Comparison of ENCODE assay signal across 19 cellular contexts in the genomic region with DNA sequence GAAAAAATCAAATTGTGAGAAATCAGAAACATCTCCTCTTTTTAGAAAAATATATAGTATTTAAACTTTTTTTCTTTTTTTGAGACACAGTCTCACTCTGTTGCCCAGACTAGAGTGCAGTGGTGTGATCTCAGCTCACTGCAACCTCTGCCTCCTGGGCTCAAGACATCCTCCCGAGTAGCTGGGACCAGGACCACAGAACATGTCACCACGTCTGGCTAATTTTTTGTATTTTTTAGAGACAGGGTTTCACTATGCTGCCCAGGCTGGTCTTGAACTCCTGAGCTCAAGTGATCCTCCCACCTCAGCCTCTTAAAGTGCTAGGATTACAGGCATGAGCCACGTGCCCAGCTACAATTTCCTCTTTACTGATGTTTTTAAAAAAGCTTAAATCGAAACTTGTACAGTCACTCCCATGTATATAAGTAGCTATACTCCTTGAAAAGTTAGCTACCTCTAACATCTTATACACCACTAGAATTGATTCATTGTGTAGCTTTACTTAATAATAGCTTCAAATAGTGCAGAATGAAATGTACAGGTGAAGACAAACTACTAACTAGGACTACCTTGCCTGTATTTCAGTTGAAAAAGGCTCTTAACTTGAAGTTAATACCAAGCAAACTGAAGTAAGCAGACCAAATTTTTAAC. TPM values are rescaled to one million over a fixed set of nuclear protein-coding genes. Genes with fewer than 3 reads are reported as not detected.
DNase-seq lines count a peak whose midpoint lies in the region; ATAC-seq and TF ChIP-seq lines count a peak whose summit lies in the region.
"Had no signal": no experiment of that assay in that cellular context is flagged by ENCODE, and none has a peak within 500 bp of the region (broad histone marks: within the 10 kb centered on the region; RNA-seq: fewer than 3 reads in every experiment).

No MANE protein-coding gene starts in this region.

- no peak for TF ChIP-seq EP300 in sigmoid colon (IDR thresholded peaks at IDR 0.05)

- H3K27me3 Mint-ChIP-seq in activated naive CD4-positive, alpha-beta T cell treated with anti-CD3 and anti-CD28 coated beads for 36 hours (ENCODE audit: low read depth), result no peaks in the 10 kb centered on the region
- H3K27me3 Mint-ChIP-seq in effector memory CD8-positive, alpha-beta T cell, result no peaks in the 10 kb centered on the region
- H3K27me3 Mint-ChIP-seq: activated B cell treated with CpG ODN at 0.5 μM for 24 hours had no signal

- H3K4me3 ChIP-seq in Panc1 (ENCODE audit: low read depth in 2 of 2, low read length in 2 of 2), result no peak overlapping the region
- H3K4me3 ChIP-seq in sigmoid colon, result no peak overlapping the region
- H3K4me3 ChIP-seq: lung had no signal

- no peak for ATAC-seq in Panc1
- ATAC-seq in effector memory CD8-positive, alpha-beta T cell (replicated peaks), result peak; percentile 12
- ATAC-seq in HG02970 (IDR thresholded peaks at IDR 0.05; ENCODE audit: low FRiP score, unreplicated experiment), result no peak
- ATAC-seq in GM19452 (IDR thresholded peaks at IDR 0.05; ENCODE audit: unreplicated experiment), result no peak

- POLR2A ChIA-PET in Panc1 (lab: Charles Lee), result interaction anchor here (0.6 to 1.1 kb wide), 5 partner anchors 11 to 186 kb away, joined by 3 to 8 read pairs (median 5); no protein-coding TSS in a partner anchor

- CTCF ChIA-PET in activated naive CD4-positive, alpha-beta T cell treated with anti-CD3 and anti-CD28 coated beads for 36 hours (lab: Charles Lee), result interaction anchor here (1.9 kb wide), 1 partner anchor 229 kb away, joined by 5 read pairs; no protein-coding TSS in a partner anchor
- CTCF ChIA-PET in Panc1 (lab: Charles Lee), result interaction anchor here (0.7 to 1.3 kb wide), 2 partner anchors 28 to 53 kb away, joined by 7 to 10 read pairs; no protein-coding TSS in a partner anchor

- H3K36me3 ChIP-seq in Panc1 (ENCODE audit: control insufficient read depth, insufficient read depth, low read length), result peaks cover 71% of the 10 kb centered on the region
- H3K36me3 ChIP-seq in sigmoid colon, result peaks cover 55 to 82% (median 68%) of the 10 kb centered on the region in 4 donors

- no peak overlapping the region for H3K4me3 Mint-ChIP-seq in activated naive CD4-positive, alpha-beta T cell treated with anti-CD3 and anti-CD28 coated beads for 36 hours
- H3K4me3 Mint-ChIP-seq in effector memory CD8-positive, alpha-beta T cell, result peak overlapping the region in 1 of 2 donors; percentile 58
- H3K4me3 Mint-ChIP-seq: activated B cell treated with CpG ODN at 0.5 μM for 24 hours, nephron progenitor cell had no signal

- H3K27ac ChIP-seq in Panc1 (ENCODE audit: low read length), result peak overlapping the region; percentile 3; the same call in 1 of the 2 replicates
- H3K27ac ChIP-seq in sigmoid colon, result peak overlapping the region in 3 of 4 donors; percentile 8 to 27 (median 8)

- intact Hi-C loops in activated naive CD4-positive, alpha-beta T cell treated with anti-CD3 and anti-CD28 coated beads for 36 hours (cut with micrococcal nuclease), result loop anchor here (1.0 kb wide), 1 partner anchor 10 kb away; the partner anchor contains the start of gene EIF4G2
- intact Hi-C loops in Panc1 (cut with micrococcal nuclease; ENCODE audit: unreplicated experiment) (no loop called here), sigmoid colon (cut with DNase I) (no loop called here)

- no peaks in the 10 kb centered on the region for H3K9me3 Mint-ChIP-seq in activated naive CD4-positive, alpha-beta T cell treated with anti-CD3 and anti-CD28 coated beads for 36 hours
- H3K9me3 Mint-ChIP-seq in effector memory CD8-positive, alpha-beta T cell, result no peaks in the 10 kb centered on the region
- H3K9me3 Mint-ChIP-seq: activated B cell treated with CpG ODN at 0.5 μM for 24 hours, nephron progenitor cell had no signal

- no peak for TF ChIP-seq POLR2A in sigmoid colon (IDR thresholded peaks at IDR 0.05)

- peak overlapping the region; percentile 39 for H3K27ac Mint-ChIP-seq in activated naive CD4-positive, alpha-beta T cell treated with anti-CD3 and anti-CD28 coated beads for 36 hours
- H3K27ac Mint-ChIP-seq in effector memory CD8-positive, alpha-beta T cell, result peak overlapping the region; percentile 80 to 90
- H3K27ac Mint-ChIP-seq: activated B cell treated with CpG ODN at 0.5 μM for 24 hours had no signal

- H3K4me1 ChIP-seq in Panc1 (ENCODE audit: control insufficient read depth, insufficient read depth, low read length) (peaks cover 45% of the 10 kb centered on the region), sigmoid colon (peaks cover 0 to 55% (median 15%) of the 10 kb centered on the region in 4 donors)

- H3K4me1 Mint-ChIP-seq in activated naive CD4-positive, alpha-beta T cell treated with anti-CD3 and anti-CD28 coated beads for 36 hours (ENCODE audit: low read depth), result peaks cover 51% of the 10 kb centered on the region
- peaks cover 37 to 60% of the 10 kb centered on the region in 2 donors for H3K4me1 Mint-ChIP-seq in effector memory CD8-positive, alpha-beta T cell (ENCODE audit: low read depth in 2 of 2)

- H3K9me3 ChIP-seq in Panc1 (ENCODE audit: control insufficient read depth, insufficient read depth, low read depth, low read length) (no peaks in the 10 kb centered on the region), sigmoid colon (no peaks in the 10 kb centered on the region)

- TF ChIP-seq CTCF in Panc1 (IDR thresholded peaks at IDR 0.05) (no peak), sigmoid colon (IDR thresholded peaks at IDR 0.05) (no peak)

- peaks cover 53% of the 10 kb centered on the region for H3K36me3 Mint-ChIP-seq in activated naive CD4-positive, alpha-beta T cell treated with anti-CD3 and anti-CD28 coated beads for 36 hours (ENCODE audit: low read depth)
- H3K36me3 Mint-ChIP-seq in effector memory CD8-positive, alpha-beta T cell (ENCODE audit: insufficient read depth), result peaks cover 97% of the 10 kb centered on the region

- no TSS peak for BruUV-seq in Panc1 (replicated peaks; lab: Mats Ljungman, UMichigan)

- WGBS in sigmoid colon, 2 donors, result 64 to 65% methylated on average over 4 of the region's 4 CpGs

- no peak for DNase-seq in activated naive CD4-positive, alpha-beta T cell treated with anti-CD3 and anti-CD28 coated beads for 36 hours
- no peak for DNase-seq in activated naive CD4-positive, alpha-beta T cell (lab: John Stamatoyannopoulos, UW)
- DNase-seq in Panc1 (ENCODE audit: low read depth, low spot score) (no peak), sigmoid colon (no peak), amniotic stem cell (lab: John Stamatoyannopoulos, UW) (no peak)
- no peak for DNase-seq in effector memory CD8-positive, alpha-beta T cell
- DNase-seq: activated B cell treated with CpG ODN at 0.5 μM for 24 hours; aorta; COR-L47; foreskin melanocyte; Karpas-422; NCI-H1417 treated with DMSO at 0.1 percent for 48 hours; nephron progenitor cell; RPMI8226; stimulated activated CD4-positive, alpha-beta T cell treated with anti-CD3 and anti-CD28 coated beads, Interleukin-1b, Interleukin-23, amount 100 ng/mL, for 48 hours; T-helper 1 cell had no signal

- no peaks in the 10 kb centered on the region for H3K27me3 ChIP-seq in Panc1 (ENCODE audit: control insufficient read depth, insufficient read depth, low read length)
- no peaks in the 10 kb centered on the region for H3K27me3 ChIP-seq in sigmoid colon

- in situ Hi-C loops in Panc1 (cut with HindIII; ENCODE audit: low pct_unique_long_range_greater_than_20kb, low sequenced_read_pairs), result no loop called here

RNA-seq across cellular contexts. Expression of gene EIF4G2, which starts 10.3 kb away (rescaled TPM):
- 100 to 1,000 TPM; 640 to 734 TPM for total RNA-seq in activated naive CD4-positive, alpha-beta T cell treated with anti-CD3 and anti-CD28 coated beads for 36 hours
- total RNA-seq in Panc1 (2021; ENCODE audit: unreplicated experiment) (2,422 TPM), sigmoid colon (100 to 1,000 TPM; 425 to 581 (median 497) TPM)
- polyA plus RNA-seq in Panc1 (2012; ENCODE audit: insufficient read length), result 1,612 TPM
- 100 to 1,000 TPM; 301 to 409 (median 326) TPM for polyA plus RNA-seq in sigmoid colon

RNA-seq across cellular contexts. Expression of gene CTR9, which starts 47.4 kb away (rescaled TPM):
- 10 to 100 TPM; 28.7 to 29.7 TPM for total RNA-seq in activated naive CD4-positive, alpha-beta T cell treated with anti-CD3 and anti-CD28 coated beads for 36 hours
- total RNA-seq in Panc1 (2021; ENCODE audit: unreplicated experiment) (60.1 TPM), sigmoid colon (10 to 100 TPM; 11.6 to 18.4 (median 15.7) TPM)
- polyA plus RNA-seq in Panc1 (2012; ENCODE audit: insufficient read length), result 39.6 TPM
- polyA plus RNA-seq in sigmoid colon, result 10 to 100 TPM; 15.3 to 18.4 (median 15.6) TPM

RNA-seq across cellular contexts. Expression of gene ZBED5, which starts 59.4 kb away (rescaled TPM):
- total RNA-seq in activated naive CD4-positive, alpha-beta T cell treated with anti-CD3 and anti-CD28 coated beads for 36 hours, result 10 to 100 TPM; 50.4 to 52.4 TPM
- total RNA-seq in Panc1 (2021; ENCODE audit: unreplicated experiment) (114 TPM), sigmoid colon (10 to 100 TPM; 34.9 to 51.7 (median 42.6) TPM)
- 59.1 TPM for polyA plus RNA-seq in Panc1 (2012; ENCODE audit: insufficient read length)
- polyA plus RNA-seq in sigmoid colon, result 10 to 100 TPM in 2 of 3 donors, 1 to 10 TPM in 1; 9.0 to 23.0 (median 10.2) TPM
